ENCODE assay signal across 9 cellular contexts in the genomic region with DNA sequence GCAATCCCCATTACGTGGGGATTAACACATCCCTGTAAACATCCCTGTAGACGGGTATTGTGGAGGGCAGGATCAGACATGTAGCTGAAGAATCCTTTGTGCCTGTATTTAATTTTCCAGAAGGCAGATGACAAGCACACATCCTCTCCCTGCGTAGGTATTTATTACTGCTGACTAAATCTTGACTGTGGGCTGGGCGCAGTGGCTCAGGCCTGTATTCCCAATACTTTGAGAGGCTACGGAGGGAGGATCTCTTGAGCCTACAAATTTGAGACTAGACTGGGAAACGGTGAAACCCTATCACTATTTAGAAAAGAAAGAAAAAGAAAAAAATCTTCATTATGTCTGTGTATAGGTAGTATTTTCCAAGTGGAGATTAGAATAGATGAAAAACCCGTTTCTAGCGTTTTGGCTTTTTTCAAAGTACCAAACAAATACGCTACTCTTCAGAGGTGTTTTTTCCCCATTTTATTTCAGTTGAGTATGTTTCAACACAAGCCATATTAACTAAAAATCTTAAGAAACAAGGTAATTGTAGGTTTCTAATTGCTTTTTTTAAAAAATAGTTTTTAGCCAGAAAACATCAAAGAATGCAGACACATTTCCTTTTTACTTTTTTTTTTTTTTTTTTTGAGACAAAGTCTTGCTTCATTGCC. TPM values are rescaled to one million over a fixed set of nuclear protein-coding genes. Genes with fewer than 3 reads are reported as not detected.
DNase-seq lines count a peak whose midpoint lies in the region; ATAC-seq, FAIRE-seq and TF ChIP-seq lines count a peak whose summit lies in the region.
"Had no signal": no experiment of that assay in that cellular context is flagged by ENCODE, and none has a peak within 500 bp of the region (broad histone marks: within the 10 kb centered on the region; RNA-seq: fewer than 3 reads in every experiment).

No MANE protein-coding gene starts in this region.

- no peaks in the 10 kb centered on the region for H3K27me3 Mint-ChIP-seq in activated CD8-positive, alpha-beta T cell treated with anti-CD3 and anti-CD28 coated beads for 36 hours
- H3K27me3 Mint-ChIP-seq in naive thymus-derived CD8-positive, alpha-beta T cell = no peaks in the 10 kb centered on the region

- peak overlapping the region; percentile 92 for H3K4me3 Mint-ChIP-seq in activated CD8-positive, alpha-beta T cell treated with anti-CD3 and anti-CD28 coated beads for 36 hours
- peak overlapping the region in 9 of 10 donors; percentile 90 to 98 (median 92) for H3K4me3 Mint-ChIP-seq in naive thymus-derived CD8-positive, alpha-beta T cell

- H3K9ac ChIP-seq in DND-41 (ENCODE audit: low read depth, low read length) = peak overlapping the region; percentile 90

- H3K27ac ChIP-seq in DND-41 (ENCODE audit: low read length) (peak overlapping the region; percentile 99), ovary (no peak overlapping the region)

- peaks cover 38% of the 10 kb centered on the region for H3K79me2 ChIP-seq in DND-41 (ENCODE audit: insufficient read depth, low read length)

- no peaks in the 10 kb centered on the region for H3K27me3 ChIP-seq in DND-41 (ENCODE audit: insufficient read depth, low read length, poor library complexity)
- H3K27me3 ChIP-seq in ovary = no peaks in the 10 kb centered on the region

- POLR2A ChIA-PET in activated CD8-positive, alpha-beta T cell treated with anti-CD3 and anti-CD28 coated beads for 36 hours (lab: Charles Lee) = interaction anchor here (0.6 to 2.5 kb wide), 9 partner anchors 8 to 1009 kb away, joined by 3 to 7 read pairs (median 4); no protein-coding TSS in a partner anchor
- POLR2A ChIA-PET in naive thymus-derived CD8-positive, alpha-beta T cell (lab: Charles Lee) = interaction anchor here (1.1 to 5.9 kb wide), 5 partner anchors 9 to 27 kb away, joined by 4 to 59 read pairs (median 41); no protein-coding TSS in a partner anchor

- H3K4me3 ChIP-seq in DND-41 (ENCODE audit: low read depth in 1 of 2, low read length in 2 of 2) = 0 out of 4 replicates have a peak overlapping the region, but pooled peaks of 1 of the 2 experiments have one; percentile 81
- no peak overlapping the region for H3K4me3 ChIP-seq in ovary
- H3K4me3 ChIP-seq: lung had no signal

- CTCF ChIA-PET in activated CD8-positive, alpha-beta T cell treated with anti-CD3 and anti-CD28 coated beads for 36 hours (lab: Charles Lee) = interaction anchor here (0.7 to 2.2 kb wide), 4 partner anchors 9 to 217 kb away, joined by 3 to 8 read pairs (median 5); no protein-coding TSS in a partner anchor

- peak overlapping the region; percentile 98 for H3K27ac Mint-ChIP-seq in activated CD8-positive, alpha-beta T cell treated with anti-CD3 and anti-CD28 coated beads for 36 hours
- H3K27ac Mint-ChIP-seq in naive thymus-derived CD8-positive, alpha-beta T cell = peak overlapping the region in 9 of 10 donors; percentile 50 to 99 (median 98)

- H3K9me3 ChIP-seq in DND-41 (ENCODE audit: insufficient read depth, low read length, severe bottlenecking) = no peaks in the 10 kb centered on the region
- H3K9me3 ChIP-seq in ovary = no peaks in the 10 kb centered on the region

- TF ChIP-seq POLR2A in ovary (IDR thresholded peaks at IDR 0.05) = no peak

- WGBS in ovary, 3 donors = 65 to 76% (median 71%) methylated on average over 9 of the region's 9 CpGs

- peaks cover 11% of the 10 kb centered on the region for H4K20me1 ChIP-seq in DND-41 (ENCODE audit: insufficient read depth, low read length)

- peaks cover 35% of the 10 kb centered on the region for H3K4me1 ChIP-seq in DND-41 (ENCODE audit: insufficient read depth, low read length)
- peaks cover 3% of the 10 kb centered on the region for H3K4me1 ChIP-seq in ovary (ENCODE audit: insufficient read depth)

- H3K36me3 ChIP-seq in DND-41 (ENCODE audit: insufficient read depth, low read length) (no peaks in the 10 kb centered on the region), ovary (no peaks in the 10 kb centered on the region)

- no peak for ATAC-seq in DND-41 (ENCODE audit: insufficient read depth, low read depth)
- no peak for ATAC-seq in activated CD8-positive, alpha-beta T cell treated with anti-CD3 and anti-CD28 coated beads for 36 hours
- no peak for ATAC-seq in naive thymus-derived CD8-positive, alpha-beta T cell

- no peak for DNase-seq in DND-41
- peak; percentile 54 for DNase-seq in NCI-H1436 treated with DMSO at 0.1 percent for 48 hours (lab: John Stamatoyannopoulos, UW)
- DNase-seq in activated CD8-positive, alpha-beta T cell treated with anti-CD3 and anti-CD28 coated beads for 36 hours = no peak
- DNase-seq in naive thymus-derived CD8-positive, alpha-beta T cell = no peak
- no peak for DNase-seq in ovary
- no peak for DNase-seq in inferior parietal cortex (ENCODE audit: extremely low spot score)
- DNase-seq in glomerular visceral epithelial cell (ENCODE audit: extremely low spot score) = no peak
- no peak for DNase-seq in RCC 7860 (ENCODE audit: low spot score)

- TF ChIP-seq CTCF in DND-41 (IDR thresholded peaks at IDR 0.05; ENCODE audit: borderline replicate concordance, extremely low read depth, low read length, poor library complexity, severe bottlenecking) (no peak), ovary (IDR thresholded peaks at IDR 0.05) (no peak)
- no peak for TF ChIP-seq CTCF in activated CD8-positive, alpha-beta T cell treated with anti-CD3 and anti-CD28 coated beads for 36 hours (IDR thresholded peaks at IDR 0.05)

- intact Hi-C loops in activated CD8-positive, alpha-beta T cell treated with anti-CD3 and anti-CD28 coated beads for 36 hours (cut with micrococcal nuclease) = loop anchor here (5.0 kb wide), 1 partner anchor 52 kb away; no protein-coding TSS in a partner anchor
- intact Hi-C loops in ovary (cut with DNase I) = loop anchor here in 1 of 4 donors (5.0 kb wide), 1 partner anchor 63 kb away; no protein-coding TSS in a partner anchor

- H3K9me3 Mint-ChIP-seq in activated CD8-positive, alpha-beta T cell treated with anti-CD3 and anti-CD28 coated beads for 36 hours = no peaks in the 10 kb centered on the region
- no peaks in the 10 kb centered on the region for H3K9me3 Mint-ChIP-seq in naive thymus-derived CD8-positive, alpha-beta T cell

- 0 out of 2 replicates have a peak overlapping the region, but pooled peaks have one; percentile 1 for H2AFZ ChIP-seq in DND-41 (ENCODE audit: low read depth, low read length)

- peaks cover 8% of the 10 kb centered on the region for H3K36me3 Mint-ChIP-seq in activated CD8-positive, alpha-beta T cell treated with anti-CD3 and anti-CD28 coated beads for 36 hours (ENCODE audit: low read depth)
- peaks cover 0 to 7% (median 0%) of the 10 kb centered on the region in 3 donors for H3K36me3 Mint-ChIP-seq in naive thymus-derived CD8-positive, alpha-beta T cell

- TF ChIP-seq EP300 in ovary (IDR thresholded peaks at IDR 0.05) = no peak

- peaks cover 34% of the 10 kb centered on the region for H3K4me1 Mint-ChIP-seq in activated CD8-positive, alpha-beta T cell treated with anti-CD3 and anti-CD28 coated beads for 36 hours (ENCODE audit: low read depth)
- H3K4me1 Mint-ChIP-seq in naive thymus-derived CD8-positive, alpha-beta T cell = peaks cover 16 to 44% (median 34%) of the 10 kb centered on the region in 4 donors

- FAIRE-seq in RCC 7860 (lab: Jason Lieb, UNC) = no peak

- H3K4me2 ChIP-seq in DND-41 (ENCODE audit: insufficient read depth, low read length) = peak overlapping the region; percentile 80

RNA-seq across cellular contexts. Expression of a gene that starts 1.5 kb away (rescaled TPM):
- total RNA-seq in activated CD8-positive, alpha-beta T cell treated with anti-CD3 and anti-CD28 coated beads for 36 hours = 10 to 100 TPM; 55.7 to 56.0 TPM
- total RNA-seq in naive thymus-derived CD8-positive, alpha-beta T cell = 100 to 1,000 TPM; 228 to 256 TPM
- 10 to 100 TPM; 10.9 to 18.2 (median 15.2) TPM for polyA plus RNA-seq in naive thymus-derived CD8-positive, alpha-beta T cell
- total RNA-seq in ovary = 10 to 100 TPM; 23.1 to 95.7 (median 85.7) TPM
- polyA plus RNA-seq in ovary = 10 to 100 TPM; 30.1 to 71.8 TPM

RNA-seq across cellular contexts. Expression of a gene that starts 5.6 kb away (rescaled TPM):
- total RNA-seq in activated CD8-positive, alpha-beta T cell treated with anti-CD3 and anti-CD28 coated beads for 36 hours = 100 to 1,000 TPM in 1 of 2 experiments, 10 to 100 TPM in 1; 97.6 to 103 TPM
- total RNA-seq in naive thymus-derived CD8-positive, alpha-beta T cell = 100 to 1,000 TPM; 128 to 138 TPM
- 10 to 100 TPM; 23.5 to 59.1 (median 42.3) TPM for polyA plus RNA-seq in naive thymus-derived CD8-positive, alpha-beta T cell
- total RNA-seq in ovary = 10 to 100 TPM; 11.7 to 26.7 (median 22.4) TPM
- 10 to 100 TPM in 1 of 2 donors, 1 to 10 TPM in 1; 9.8 to 31.9 TPM for polyA plus RNA-seq in ovary
